Comparison of ENCODE assay signal across 8 cellular contexts in the genomic region with DNA sequence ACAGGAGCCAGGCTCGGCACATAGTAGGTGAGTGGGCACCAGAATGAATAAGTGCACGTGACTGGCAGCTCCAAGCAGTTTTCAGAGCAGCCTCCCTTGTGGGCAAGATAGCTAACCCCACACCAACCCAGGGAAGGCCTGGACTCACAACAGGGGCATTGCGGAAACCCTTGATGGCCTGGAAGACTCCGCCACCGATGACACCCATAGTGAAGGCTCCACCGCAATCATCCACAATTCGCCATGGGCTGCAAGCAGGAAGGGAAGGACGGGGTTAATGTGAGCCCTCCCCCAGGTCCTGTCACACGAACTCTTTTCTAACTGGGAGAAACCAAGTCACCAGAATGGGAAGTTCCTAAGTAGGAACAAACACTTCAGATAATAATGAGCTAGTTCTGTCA. TPM values are rescaled to one million over a fixed set of nuclear protein-coding genes. Genes with fewer than 3 reads are reported as not detected.
DNase-seq lines count a peak whose midpoint lies in the region; TF ChIP-seq lines count a peak whose summit lies in the region.

No MANE protein-coding gene starts in this region.

- no peak for TF ChIP-seq POLR2A in testis (IDR thresholded peaks at IDR 0.05)

- no peak overlapping the region for H2AFZ ChIP-seq in ACC112 (ENCODE audit: low read length, unreplicated experiment)

- H3K9me3 Mint-ChIP-seq in activated naive CD8-positive, alpha-beta T cell (ENCODE audit: low read depth) = no peaks in the 10 kb centered on the region

- peaks cover 32% of the 10 kb centered on the region for H3K4me1 Mint-ChIP-seq in activated naive CD8-positive, alpha-beta T cell (ENCODE audit: low read depth)

- no peaks in the 10 kb centered on the region for H3K36me3 ChIP-seq in ACC112 (ENCODE audit: insufficient read depth, low read length)
- peaks cover 43% of the 10 kb centered on the region for H3K36me3 ChIP-seq in HAP-1 (replicated peaks)
- H3K36me3 ChIP-seq in testis (ENCODE audit: low read depth, missing control alignments) = no peaks in the 10 kb centered on the region

- H3K9me3 ChIP-seq in HAP-1 (no peaks in the 10 kb centered on the region), testis (no peaks in the 10 kb centered on the region)

- peak overlapping the region; percentile 95 for H3K4me3 Mint-ChIP-seq in activated naive CD8-positive, alpha-beta T cell

- no peaks in the 10 kb centered on the region for H3K27me3 Mint-ChIP-seq in activated naive CD8-positive, alpha-beta T cell

- peak overlapping the region; percentile 99 for H3K27ac Mint-ChIP-seq in activated naive CD8-positive, alpha-beta T cell

- no peaks in the 10 kb centered on the region for H3K27me3 ChIP-seq in ACC112 (ENCODE audit: insufficient read depth, low read length)
- no peaks in the 10 kb centered on the region for H3K27me3 ChIP-seq in HAP-1 (ENCODE audit: low read depth)
- no peaks in the 10 kb centered on the region for H3K27me3 ChIP-seq in testis

- DNase-seq in HAP-1 (ENCODE audit: low spot score in 2 of 2) (peak; percentile 46 to 61), iris pigment epithelial cell (ENCODE audit: low read depth) (peak; percentile 24), testis (no peak), GM19238 (ENCODE audit: insufficient read length, low spot score) (no peak), GM13977 (ENCODE audit: low spot score) (no peak)
- no peak for DNase-seq in activated CD4-positive, alpha-beta T cell treated with anti-CD3 and anti-CD28 coated beads, Interleukin-2, amount 50 U/mL, for 48 hours

- H3K4me3 ChIP-seq in ACC112 (ENCODE audit: low read depth, low read length) = peak overlapping the region; percentile 89
- peak overlapping the region; percentile 73 for H3K4me3 ChIP-seq in HAP-1
- peak overlapping the region; percentile 63 to 80 for H3K4me3 ChIP-seq in testis

- H3K27ac ChIP-seq in ACC112 (ENCODE audit: low read depth, low read length) = peak overlapping the region; percentile 93
- H3K27ac ChIP-seq in testis = peak overlapping the region; percentile 91 to 93

- WGBS in testis, 2 donors = 0 to 25% methylated on average over 1 to 9 of the region's 9 CpGs

- intact Hi-C loops in testis (cut with DNase I; ENCODE audit: low total_unique reads) = no loop called here

- peaks cover 33% of the 10 kb centered on the region for H3K79me2 ChIP-seq in ACC112 (ENCODE audit: control insufficient read depth, insufficient read depth, low read length, unreplicated experiment)

- H3K4me1 ChIP-seq in ACC112 (ENCODE audit: control insufficient read depth, insufficient read depth, low read length, unreplicated experiment) (peaks cover 6% of the 10 kb centered on the region), HAP-1 (peaks cover 13% of the 10 kb centered on the region), testis (peaks cover 5% of the 10 kb centered on the region)

- H3K36me3 Mint-ChIP-seq in activated naive CD8-positive, alpha-beta T cell = no peaks in the 10 kb centered on the region

- TF ChIP-seq CTCF in testis (IDR thresholded peaks at IDR 0.05) = no peak
- TF ChIP-seq CTCF in GM13977 (IDR thresholded peaks at IDR 0.05; ENCODE audit: extremely low read depth, insufficient read depth, missing control alignments) = no peak

- in situ Hi-C loops in HAP-1 (cut with MboI; ENCODE audit: low sequenced_read_pairs) (loop anchor here (5.0 kb wide), 1 partner anchor 271 kb away; no protein-coding TSS in a partner anchor), GM13977 (cut with MboI; ENCODE audit: low pct_unique_long_range_greater_than_20kb, low sequenced_read_pairs, unreplicated experiment) (no loop called here)

RNA-seq across cellular contexts. Expression of gene TIMM17B, which starts 1.0 kb away (rescaled TPM):
- 10 to 100 TPM; 41.2 to 53.2 TPM for total RNA-seq in testis
- polyA plus RNA-seq in testis (ENCODE audit: insufficient read depth, low read depth, low replicate concordance) = 32.9 TPM

RNA-seq across cellular contexts. Expression of gene PQBP1, which starts 1.1 kb away (rescaled TPM):
- total RNA-seq in testis = 10 to 100 TPM; 39.3 to 43.7 TPM
- 37.8 TPM for polyA plus RNA-seq in testis (ENCODE audit: insufficient read depth, low read depth, low replicate concordance)

RNA-seq across cellular contexts. Expression of gene SLC35A2, which starts 14.8 kb away (rescaled TPM):
- 10 to 100 TPM; 15.9 to 21.6 TPM for total RNA-seq in testis
- 18.6 TPM for polyA plus RNA-seq in testis (ENCODE audit: insufficient read depth, low read depth, low replicate concordance)

RNA-seq across cellular contexts. Expression of gene PIM2, which starts 22.2 kb away (rescaled TPM):
- total RNA-seq in testis = 10 to 100 TPM; 21.5 to 23.0 TPM
- 20.6 TPM for polyA plus RNA-seq in testis (ENCODE audit: insufficient read depth, low read depth, low replicate concordance)

Comparison
In these comparisons a context has a peak if more than half of its experiments do, and no peak if none do; other contexts are left out.
1. DNase-seq: peak in HAP-1 (2 of 2) and iris pigment epithelial cell (single experiment); none in testis (single experiment), GM19238 (single experiment), GM13977 (single experiment) and activated CD4-positive, alpha-beta T cell treated with anti-CD3 and anti-CD28 coated beads, Interleukin-2, amount 50 U/mL, for 48 hours (0 of 2).
2. Peak in every context shown above with its lines, with median percentiles within 50 percentile points of each other: H3K4me3 ChIP-seq.